13 cellular contexts compared by ENCODE assay signal in the genomic region with DNA sequence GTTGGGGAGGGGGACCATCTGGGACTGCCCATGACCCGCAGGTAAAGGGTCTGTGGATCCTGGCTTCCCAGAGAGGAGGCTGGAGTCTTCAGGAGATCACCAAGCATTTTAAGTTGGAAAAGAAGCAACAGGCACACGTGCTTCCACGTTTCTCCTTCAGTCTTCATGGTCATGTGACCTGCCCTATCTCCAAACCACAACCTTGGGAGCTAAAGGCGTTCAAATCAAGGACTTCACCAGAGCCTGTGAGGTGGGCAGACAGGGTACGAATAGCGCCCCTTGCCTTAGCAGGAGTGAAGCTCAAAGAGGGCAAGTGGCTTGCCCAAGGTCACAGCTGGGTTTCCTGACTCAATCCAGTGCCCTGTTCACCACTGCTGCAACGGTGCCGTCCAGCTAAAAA. TPM values are rescaled to one million over a fixed set of nuclear protein-coding genes. Genes with fewer than 3 reads are reported as not detected.
DNase-seq lines count a peak whose midpoint lies in the region; ATAC-seq and TF ChIP-seq lines count a peak whose summit lies in the region.
"Had no signal": no experiment of that assay in that cellular context is flagged by ENCODE, and none has a peak within 500 bp of the region (broad histone marks: within the 10 kb centered on the region; RNA-seq: fewer than 3 reads in every experiment).

No MANE protein-coding gene starts in this region.

- no peaks in the 10 kb centered on the region for H3K9me3 Mint-ChIP-seq in dendritic cell treated with granulocyte-macrophage colony-stimulating factor and Interleukin-4, amounts not matched to agents 40 ng/mL and 50 ng/mL, for 4 days
- H3K9me3 Mint-ChIP-seq: central memory CD8-positive, alpha-beta T cell had no signal

- no peak overlapping the region for H2AFZ ChIP-seq in osteoblast (ENCODE audit: low read length)

- H3K4me3 ChIP-seq in BLaER1 treated with 17β-estradiol and CSF1 and Interleukin-3, amounts not matched to agents 10 nM and 100 nM: no peak overlapping the region
- H3K4me3 ChIP-seq in Jurkat, Clone E6-1 (ENCODE audit: low read length): no peak overlapping the region
- no peak overlapping the region for H3K4me3 ChIP-seq in osteoblast (ENCODE audit: insufficient read depth, low read length)

- H3K4me3 Mint-ChIP-seq in dendritic cell treated with granulocyte-macrophage colony-stimulating factor and Interleukin-4, amounts not matched to agents 40 ng/mL and 50 ng/mL, for 4 days: no peak overlapping the region

- intact Hi-C loops in dendritic cell treated with granulocyte-macrophage colony-stimulating factor and Interleukin-4, amounts not matched to agents 40 ng/mL and 50 ng/mL, for 4 days (cut with micrococcal nuclease): no loop called here

- H3K36me3 Mint-ChIP-seq in dendritic cell treated with granulocyte-macrophage colony-stimulating factor and Interleukin-4, amounts not matched to agents 40 ng/mL and 50 ng/mL, for 4 days (ENCODE audit: low read depth): peaks cover 13% of the 10 kb centered on the region

- peak overlapping the region in 6 of 11 experiments; percentile 7 to 71 (median 39); a peak in 5 of 22 replicates for H3K9ac ChIP-seq in BLaER1 treated with 17β-estradiol and CSF1 and Interleukin-3, amounts not matched to agents 10 nM and 100 nM
- H3K9ac ChIP-seq: KMS-11 had no signal

- peaks cover 52 to 74% (median 58%) of the 10 kb centered on the region in 10 experiments for H3K4me1 ChIP-seq in BLaER1 treated with 17β-estradiol and CSF1 and Interleukin-3, amounts not matched to agents 10 nM and 100 nM
- peaks cover 23% of the 10 kb centered on the region for H3K4me1 ChIP-seq in osteoblast (ENCODE audit: insufficient read depth, low read length)

- no peaks in the 10 kb centered on the region for H3K27me3 ChIP-seq in BLaER1 treated with 17β-estradiol and CSF1 and Interleukin-3, amounts not matched to agents 10 nM and 100 nM
- H3K27me3 ChIP-seq in osteoblast (ENCODE audit: insufficient read depth, low read length): no peaks in the 10 kb centered on the region

- H3K9me3 ChIP-seq in BLaER1 treated with 17β-estradiol and CSF1 and Interleukin-3, amounts not matched to agents 10 nM and 100 nM (replicated peaks in 1 of 11): no peaks in the 10 kb centered on the region
- H3K9me3 ChIP-seq in osteoblast (ENCODE audit: low read depth, low read length): no peaks in the 10 kb centered on the region

- TF ChIP-seq CTCF in osteoblast (IDR thresholded peaks at IDR 0.05; ENCODE audit: extremely low read depth, low read depth, low read length): no peak

- ATAC-seq in HG02571 (IDR thresholded peaks at IDR 0.05; ENCODE audit: unreplicated experiment): no peak
- ATAC-seq in HG02588 (IDR thresholded peaks at IDR 0.05; ENCODE audit: unreplicated experiment): no peak
- no peak for ATAC-seq in GM19324 (IDR thresholded peaks at IDR 0.05; ENCODE audit: low FRiP score, unreplicated experiment)

- peaks cover 21 to 59% (median 33%) of the 10 kb centered on the region in 11 experiments; a peak in 19 of 22 replicates for H4K20me1 ChIP-seq in BLaER1 treated with 17β-estradiol and CSF1 and Interleukin-3, amounts not matched to agents 10 nM and 100 nM
- H4K20me1 ChIP-seq in osteoblast (ENCODE audit: insufficient read depth, low read length): peaks cover 82% of the 10 kb centered on the region

- H3K36me3 ChIP-seq in BLaER1 treated with 17β-estradiol and CSF1 and Interleukin-3, amounts not matched to agents 10 nM and 100 nM: peaks cover 0 to 38% (median 22%) of the 10 kb centered on the region in 11 experiments; a peak in 19 of 22 replicates
- peaks cover 30% of the 10 kb centered on the region for H3K36me3 ChIP-seq in osteoblast (ENCODE audit: insufficient read depth, low read length)

- peak overlapping the region in 10 of 11 experiments; percentile 66 to 83 (median 75); a peak in 19 of 22 replicates for H3K27ac ChIP-seq in BLaER1 treated with 17β-estradiol and CSF1 and Interleukin-3, amounts not matched to agents 10 nM and 100 nM
- peak overlapping the region; percentile 27 for H3K27ac ChIP-seq in osteoblast (ENCODE audit: low read depth, low read length)
- H3K27ac ChIP-seq: KMS-11 had no signal

- H3K27me3 Mint-ChIP-seq in dendritic cell treated with granulocyte-macrophage colony-stimulating factor and Interleukin-4, amounts not matched to agents 40 ng/mL and 50 ng/mL, for 4 days: peaks cover 1% of the 10 kb centered on the region
- H3K27me3 Mint-ChIP-seq: central memory CD8-positive, alpha-beta T cell had no signal

- DNase-seq in Jurkat, Clone E6-1 (ENCODE audit: low read depth, low spot score): peak; percentile 59
- DNase-seq in osteoblast (ENCODE audit: insufficient read length, low spot score, missing footprints) (no peak), NCI-H526 (lab: John Stamatoyannopoulos, UW) (no peak)
- DNase-seq: NCI-H2227 treated with DMSO at 0.1 percent for 48 hours; SIG-M5; stimulated activated naive CD4-positive, alpha-beta T cell had no signal

- peak overlapping the region; percentile 38 for H3K27ac Mint-ChIP-seq in dendritic cell treated with granulocyte-macrophage colony-stimulating factor and Interleukin-4, amounts not matched to agents 40 ng/mL and 50 ng/mL, for 4 days

- peak overlapping the region; percentile 75 to 98 (median 82) for H3K4me2 ChIP-seq in BLaER1 treated with 17β-estradiol and CSF1 and Interleukin-3, amounts not matched to agents 10 nM and 100 nM
- no peak overlapping the region for H3K4me2 ChIP-seq in osteoblast (ENCODE audit: insufficient read depth, low read length)
- H3K4me2 ChIP-seq: KMS-11 had no signal

- H3K79me2 ChIP-seq in osteoblast (ENCODE audit: insufficient read depth, low read length): peaks cover 100% of the 10 kb centered on the region

- H3K4me1 Mint-ChIP-seq in dendritic cell treated with granulocyte-macrophage colony-stimulating factor and Interleukin-4, amounts not matched to agents 40 ng/mL and 50 ng/mL, for 4 days (ENCODE audit: low read depth): peaks cover 64% of the 10 kb centered on the region

RNA-seq across cellular contexts. Expression of gene TMEM184B, which starts 6.7 kb away (rescaled TPM):
- 18.6 TPM for polyA plus RNA-seq in Jurkat, Clone E6-1 (2012; ENCODE audit: insufficient read depth, insufficient read length)
- 29.8 and 30.0 TPM in 2 replicates for total RNA-seq in osteoblast

RNA-seq across cellular contexts. Expression of gene CSNK1E, which starts 51.1 kb away (rescaled TPM):
- polyA plus RNA-seq in Jurkat, Clone E6-1 (2012; ENCODE audit: insufficient read depth, insufficient read length): 125 TPM
- 142 and 152 TPM in 2 replicates for total RNA-seq in osteoblast
